Comparison of ENCODE assay signal across 16 cellular contexts in the genomic region with DNA sequence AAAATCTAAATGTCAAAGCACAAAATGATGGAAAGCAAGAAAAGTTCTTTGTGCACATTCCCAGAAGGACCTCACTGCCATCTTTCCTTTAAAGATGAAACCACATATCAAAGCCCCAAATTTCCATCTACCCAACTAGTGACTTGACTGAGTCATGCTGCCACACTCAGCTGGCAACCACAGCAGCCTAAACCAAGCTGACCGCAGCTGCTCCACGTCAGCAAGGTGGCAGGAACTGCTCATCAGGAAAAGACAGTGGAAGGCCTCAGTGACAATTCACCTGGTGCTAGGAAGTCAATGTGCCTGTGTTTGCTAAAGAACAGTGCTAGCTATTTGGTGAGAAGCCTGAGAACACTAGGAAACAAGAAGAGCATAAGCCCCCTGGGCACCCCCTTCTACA. TPM values are rescaled to one million over a fixed set of nuclear protein-coding genes. Genes with fewer than 3 reads are reported as not detected.
DNase-seq lines count a peak whose midpoint lies in the region; ATAC-seq and TF ChIP-seq lines count a peak whose summit lies in the region.
"Had no signal": no experiment of that assay in that cellular context is flagged by ENCODE, and none has a peak within 500 bp of the region (broad histone marks: within the 10 kb centered on the region; RNA-seq: fewer than 3 reads in every experiment).

No MANE protein-coding gene starts in this region.

- no peaks in the 10 kb centered on the region for H3K27me3 ChIP-seq in CD4-positive, alpha-beta T cell (ENCODE audit: control insufficient read depth, insufficient read depth, low read length)
- H3K27me3 ChIP-seq: gastroesophageal sphincter, sigmoid colon, SJCRH30 had no signal

- peaks cover 54% of the 10 kb centered on the region for H3K36me3 Mint-ChIP-seq in CD4-positive, alpha-beta T cell (ENCODE audit: low read depth)
- H3K36me3 Mint-ChIP-seq in activated CD4-positive, alpha-beta memory T cell treated with anti-CD3 and anti-CD28 coated beads, Interleukin-2, amount 10 ng/mL, durations not matched to agents 7 days and 5 days (ENCODE audit: low read depth) = peaks cover 11% of the 10 kb centered on the region
- H3K36me3 Mint-ChIP-seq in central memory CD8-positive, alpha-beta T cell (ENCODE audit: insufficient read depth) = peaks cover 27% of the 10 kb centered on the region

- no peak for TF ChIP-seq CTCF in CD4-positive, alpha-beta T cell (IDR thresholded peaks at IDR 0.05)

- CTCF ChIA-PET in CD4-positive, alpha-beta T cell (lab: Charles Lee) = no interaction called here
- CTCF ChIA-PET in activated CD4-positive, alpha-beta memory T cell treated with anti-CD3 and anti-CD28 coated beads, Interleukin-2, amount 10 ng/mL, durations not matched to agents 7 days and 5 days (lab: Charles Lee) = interaction anchor here (1.5 to 2.1 kb wide), 2 partner anchors 13 to 15 kb away, joined by 3 to 6 read pairs; no protein-coding TSS in a partner anchor

- peaks cover 15% of the 10 kb centered on the region for H3K4me1 Mint-ChIP-seq in CD4-positive, alpha-beta T cell (ENCODE audit: low read depth)
- H3K4me1 Mint-ChIP-seq in activated CD4-positive, alpha-beta memory T cell treated with anti-CD3 and anti-CD28 coated beads, Interleukin-2, amount 10 ng/mL, durations not matched to agents 7 days and 5 days = peaks cover 51% of the 10 kb centered on the region
- H3K4me1 Mint-ChIP-seq in central memory CD8-positive, alpha-beta T cell = peaks cover 31% of the 10 kb centered on the region

- POLR2A ChIA-PET in CD4-positive, alpha-beta T cell (lab: Charles Lee) = interaction anchor here (0.7 kb wide), 1 partner anchor 14 kb away, joined by 3 read pairs; no protein-coding TSS in a partner anchor
- POLR2A ChIA-PET in activated CD4-positive, alpha-beta memory T cell treated with anti-CD3 and anti-CD28 coated beads, Interleukin-2, amount 10 ng/mL, durations not matched to agents 7 days and 5 days (lab: Charles Lee) = interaction anchor here (0.8 kb wide), 1 partner anchor 14 kb away, joined by 3 read pairs; no protein-coding TSS in a partner anchor

- intact Hi-C loops in CD4-positive, alpha-beta T cell (cut with DNase I, micrococcal nuclease) = no loop called here

- H3K27ac Mint-ChIP-seq in CD4-positive, alpha-beta T cell = peak overlapping the region; percentile 49
- H3K27ac Mint-ChIP-seq in activated CD4-positive, alpha-beta memory T cell treated with anti-CD3 and anti-CD28 coated beads, Interleukin-2, amount 10 ng/mL, durations not matched to agents 7 days and 5 days = peak overlapping the region; percentile 53
- peak overlapping the region; percentile 61 for H3K27ac Mint-ChIP-seq in central memory CD8-positive, alpha-beta T cell (ENCODE audit: low read depth)
- H3K27ac Mint-ChIP-seq: GM23338 had no signal

- ATAC-seq in CD4-positive, alpha-beta T cell (ENCODE audit: poor library complexity) = peak; percentile 11
- ATAC-seq in central memory CD8-positive, alpha-beta T cell (replicated peaks; ENCODE audit: extremely low read depth, poor library complexity, severe bottlenecking) = no peak
- ATAC-seq in HG02798 (IDR thresholded peaks at IDR 0.05; ENCODE audit: poor library complexity, unreplicated experiment) = no peak
- no peak for ATAC-seq in GM19463 (IDR thresholded peaks at IDR 0.05; ENCODE audit: unreplicated experiment)
- no peak for ATAC-seq in esophagus mucosa
- ATAC-seq: gastroesophageal sphincter, GM23338 had no signal

- no peak overlapping the region for H3K4me3 Mint-ChIP-seq in CD4-positive, alpha-beta T cell
- H3K4me3 Mint-ChIP-seq in activated CD4-positive, alpha-beta memory T cell treated with anti-CD3 and anti-CD28 coated beads, Interleukin-2, amount 10 ng/mL, durations not matched to agents 7 days and 5 days = no peak overlapping the region
- H3K4me3 Mint-ChIP-seq in central memory CD8-positive, alpha-beta T cell = peak overlapping the region; percentile 7
- H3K4me3 Mint-ChIP-seq: GM23338 had no signal

- no peaks in the 10 kb centered on the region for H3K27me3 Mint-ChIP-seq in CD4-positive, alpha-beta T cell
- H3K27me3 Mint-ChIP-seq in activated CD4-positive, alpha-beta memory T cell treated with anti-CD3 and anti-CD28 coated beads, Interleukin-2, amount 10 ng/mL, durations not matched to agents 7 days and 5 days = no peaks in the 10 kb centered on the region
- no peaks in the 10 kb centered on the region for H3K27me3 Mint-ChIP-seq in central memory CD8-positive, alpha-beta T cell

- DNase-seq in CD4-positive, alpha-beta T cell = peak in 6 of 10 experiments; percentile 10 to 31 (median 24)
- peak; percentile 42 for DNase-seq in MV-4-11 (lab: John Stamatoyannopoulos, UW)
- DNase-seq in activated CD4-positive, alpha-beta memory T cell treated with anti-CD3 and anti-CD28 coated beads, Interleukin-2, amount 10 ng/mL, durations not matched to agents 7 days and 5 days = peak; percentile 79
- DNase-seq in central memory CD8-positive, alpha-beta T cell (ENCODE audit: low spot score in 2 of 2) = peak in 1 of 2 donors; percentile 26
- DNase-seq in NCI-H1930 (lab: John Stamatoyannopoulos, UW) = no peak
- DNase-seq: mesenchymal stem cell, NCI-H1048, NCI-H2227 treated with DMSO at 0.1 percent for 48 hours, occipital lobe, sigmoid colon, SJCRH30 had no signal

- no peaks in the 10 kb centered on the region for H3K9me3 Mint-ChIP-seq in CD4-positive, alpha-beta T cell
- H3K9me3 Mint-ChIP-seq in activated CD4-positive, alpha-beta memory T cell treated with anti-CD3 and anti-CD28 coated beads, Interleukin-2, amount 10 ng/mL, durations not matched to agents 7 days and 5 days = no peaks in the 10 kb centered on the region
- no peaks in the 10 kb centered on the region for H3K9me3 Mint-ChIP-seq in central memory CD8-positive, alpha-beta T cell
- H3K9me3 Mint-ChIP-seq: GM23338 had no signal

- H3K27ac ChIP-seq in CD4-positive, alpha-beta T cell (ENCODE audit: low read depth, low read length) = no peak overlapping the region
- H3K27ac ChIP-seq: gastroesophageal sphincter, sigmoid colon, SJCRH30 had no signal

- H3K9me3 ChIP-seq in CD4-positive, alpha-beta T cell (ENCODE audit: control insufficient read depth, low read length) = no peaks in the 10 kb centered on the region
- H3K9me3 ChIP-seq: gastroesophageal sphincter, sigmoid colon, SJCRH30 had no signal

RNA-seq across cellular contexts. Expression of a gene that starts 26.1 kb away (rescaled TPM):
- total RNA-seq in CD4-positive, alpha-beta T cell = 1 to 10 TPM; 4.9 to 6.1 TPM
- total RNA-seq in activated CD4-positive, alpha-beta memory T cell treated with anti-CD3 and anti-CD28 coated beads, Interleukin-2, amount 10 ng/mL, durations not matched to agents 7 days and 5 days = 10 to 100 TPM; 16.8 to 17.7 TPM
- total RNA-seq in esophagus mucosa = 48.0 TPM

RNA-seq across cellular contexts. Expression of a gene that starts 26.2 kb away (rescaled TPM):
- total RNA-seq in CD4-positive, alpha-beta T cell = 10 to 100 TPM; 25.6 to 29.2 TPM
- total RNA-seq in activated CD4-positive, alpha-beta memory T cell treated with anti-CD3 and anti-CD28 coated beads, Interleukin-2, amount 10 ng/mL, durations not matched to agents 7 days and 5 days = 10 to 100 TPM; 15.7 to 17.8 TPM
- total RNA-seq in esophagus mucosa = 15.7 TPM

Comparison
In these comparisons a context has a peak if more than half of its experiments do, and no peak if none do; other contexts are left out.
1. DNase-seq: peak in CD4-positive, alpha-beta T cell (6 of 10), MV-4-11 (single experiment) and activated CD4-positive, alpha-beta memory T cell treated with anti-CD3 and anti-CD28 coated beads, Interleukin-2, amount 10 ng/mL, durations not matched to agents 7 days and 5 days (single experiment); none in NCI-H1930 (0 of 2).
2. Peak in every context shown above with its lines, with median percentiles within 50 percentile points of each other: H3K27ac Mint-ChIP-seq.